Comparison of ENCODE assay signal across 17 cellular contexts in the genomic region with DNA sequence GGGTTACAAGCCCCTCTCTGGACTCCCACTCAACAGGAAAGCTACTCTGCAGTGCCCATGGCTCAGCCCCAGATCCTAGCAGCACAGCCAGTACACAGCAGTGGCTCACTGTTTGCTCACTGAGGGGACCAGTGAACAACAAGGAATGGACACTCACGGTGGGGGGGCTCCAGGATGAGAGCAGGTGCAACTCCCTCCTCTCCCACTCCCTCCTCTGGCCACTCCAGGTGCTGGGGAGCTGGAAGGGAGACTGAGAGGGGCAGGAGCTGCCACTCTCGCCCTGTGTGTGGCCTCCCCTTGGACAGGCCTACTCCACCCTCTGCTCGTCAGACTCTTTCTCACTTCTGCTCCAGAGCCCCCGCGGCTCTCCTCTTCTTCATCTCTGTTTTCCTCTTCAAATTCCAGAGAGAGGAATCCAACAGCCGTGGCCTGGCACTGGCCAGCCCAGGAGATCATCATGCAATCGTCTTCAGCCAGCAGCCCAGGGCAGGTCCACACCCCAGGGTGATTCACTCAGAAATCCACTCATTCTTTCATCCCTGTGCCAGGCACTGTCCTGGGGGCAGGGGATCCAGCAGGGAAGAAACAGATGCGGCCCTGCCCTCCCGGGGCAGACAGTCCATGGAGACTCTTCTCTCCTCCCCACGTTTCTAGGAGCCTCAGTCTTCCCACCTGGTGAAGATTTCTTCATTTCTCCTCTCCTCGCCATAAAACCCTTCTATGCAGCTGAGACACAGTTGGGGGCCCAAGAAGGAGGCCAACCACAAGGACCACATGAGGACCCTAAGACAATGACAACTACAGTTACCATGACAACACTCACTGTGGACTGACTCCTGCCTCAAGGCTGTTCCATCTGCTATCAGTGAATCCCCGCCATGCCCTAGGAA. TPM values are rescaled to one million over a fixed set of nuclear protein-coding genes. Genes with fewer than 3 reads are reported as not detected.
DNase-seq lines count a peak whose midpoint lies in the region; ATAC-seq, FAIRE-seq and TF ChIP-seq lines count a peak whose summit lies in the region.
"Had no signal": no experiment of that assay in that cellular context is flagged by ENCODE, and none has a peak within 500 bp of the region (broad histone marks: within the 10 kb centered on the region; RNA-seq: fewer than 3 reads in every experiment).

No MANE protein-coding gene starts in this region.

- H3K27me3 ChIP-seq in bronchial epithelial cell (ENCODE audit: control insufficient read depth, insufficient read depth, low read length) (no peaks in the 10 kb centered on the region), Karpas-422 (ENCODE audit: low read length) (no peaks in the 10 kb centered on the region)
- H3K27me3 ChIP-seq: pancreas had no signal

- no peak overlapping the region for H2AFZ ChIP-seq in Karpas-422 (ENCODE audit: low read length)

- H3K4me3 ChIP-seq in bronchial epithelial cell (ENCODE audit: low read depth, low read length) (no peak overlapping the region), Karpas-422 (ENCODE audit: low read length) (no peak overlapping the region)
- H3K4me3 ChIP-seq: pancreas had no signal

- no peaks in the 10 kb centered on the region for H3K9me3 Mint-ChIP-seq in neural crest cell
- H3K9me3 Mint-ChIP-seq: activated T-helper 1 cell treated with anti-CD3 and anti-CD28 coated beads, Interleukin-12 subunit alpha, Interleukin-12 subunit beta, Interleukin-2, Interleukin-4 antibody, amounts not matched to agents 30 ng/mL and 10 ng/mL and 1 ng/mL, durations not matched to agents 14 hours and 24 hours and 36 hours had no signal

- peaks cover 4% of the 10 kb centered on the region for H3K4me1 ChIP-seq in Karpas-422 (ENCODE audit: low read length)
- H3K4me1 ChIP-seq: Caco-2, pancreas had no signal

- no peak for ATAC-seq in HG02970 (IDR thresholded peaks at IDR 0.05; ENCODE audit: low FRiP score, unreplicated experiment)
- ATAC-seq: pancreas had no signal

- no peaks in the 10 kb centered on the region for H3K27me3 Mint-ChIP-seq in neural crest cell (ENCODE audit: low read depth)

- H3K79me2 ChIP-seq in Karpas-422 (ENCODE audit: low read length) = no peaks in the 10 kb centered on the region

- no peak for TF ChIP-seq CTCF in bronchial epithelial cell (IDR thresholded peaks at IDR 0.05; ENCODE audit: insufficient read depth, low read length, severe bottlenecking)
- TF ChIP-seq CTCF in neural crest cell (conservative IDR thresholded peaks at IDR 0.05) = no peak

- H3K9ac ChIP-seq in Karpas-422 (ENCODE audit: low read length) = no peak overlapping the region

- H3K4me1 Mint-ChIP-seq in neural crest cell = peaks cover 56% of the 10 kb centered on the region

- no peaks in the 10 kb centered on the region for H3K36me3 Mint-ChIP-seq in neural crest cell (ENCODE audit: low read depth)

- DNase-seq in EL (peak; percentile 84), LoVo (ENCODE audit: low spot score) (peak; percentile 29), bronchial epithelial cell (ENCODE audit: low read depth) (peak; percentile 38), neural crest cell (ENCODE audit: low read depth, low spot score) (no peak), amniotic stem cell (lab: John Stamatoyannopoulos, UW) (no peak), Karpas-422 (no peak), activated T-cell treated with anti-CD3 and anti-CD28 coated beads for 4 hours (no peak)
- DNase-seq: Caco-2; KBM-7; pancreas; Right ventricle myocardium superior; stimulated activated naive CD4-positive, alpha-beta T cell treated with Interleukin-2 at 50 U/mL for 16 hours had no signal

- H3K36me3 ChIP-seq in bronchial epithelial cell (ENCODE audit: control insufficient read depth, insufficient read depth, low read length) (no peaks in the 10 kb centered on the region), Karpas-422 (ENCODE audit: insufficient read depth, low read length) (no peaks in the 10 kb centered on the region)
- H3K36me3 ChIP-seq: pancreas had no signal

- H3K9me3 ChIP-seq in Karpas-422 (ENCODE audit: low read length) = no peaks in the 10 kb centered on the region
- H3K9me3 ChIP-seq: Caco-2, pancreas had no signal

- FAIRE-seq in bronchial epithelial cell (lab: Jason Lieb, UNC) = peak; percentile 70
- FAIRE-seq: GM12891, GM19239, pancreas had no signal

- H3K27ac Mint-ChIP-seq in neural crest cell (ENCODE audit: unreplicated experiment) = peak overlapping the region; percentile 89
- H3K27ac Mint-ChIP-seq: activated T-helper 1 cell treated with anti-CD3 and anti-CD28 coated beads, Interleukin-12 subunit alpha, Interleukin-12 subunit beta, Interleukin-2, Interleukin-4 antibody, amounts not matched to agents 30 ng/mL and 10 ng/mL and 1 ng/mL, durations not matched to agents 14 hours and 24 hours and 36 hours had no signal

- no peak overlapping the region for H3K4me2 ChIP-seq in Karpas-422 (ENCODE audit: low read depth, low read length, poor library complexity, severe bottlenecking)

- no peak overlapping the region for H3K27ac ChIP-seq in Karpas-422 (ENCODE audit: low read length)
- H3K27ac ChIP-seq: pancreas, VCaP had no signal

- no peak overlapping the region for H3K4me3 Mint-ChIP-seq in neural crest cell
- H3K4me3 Mint-ChIP-seq: activated T-helper 1 cell treated with anti-CD3 and anti-CD28 coated beads, Interleukin-12 subunit alpha, Interleukin-12 subunit beta, Interleukin-2, Interleukin-4 antibody, amounts not matched to agents 30 ng/mL and 10 ng/mL and 1 ng/mL, durations not matched to agents 14 hours and 24 hours and 36 hours had no signal

- no peaks in the 10 kb centered on the region for H3K9me2 ChIP-seq in Karpas-422 (replicated peaks; ENCODE audit: insufficient read depth, low read length)

- H4K20me1 ChIP-seq in Karpas-422 (ENCODE audit: insufficient read depth, low read depth, low read length) = no peaks in the 10 kb centered on the region

RNA-seq across cellular contexts. Expression of a gene that starts 30.7 kb away (rescaled TPM):
- total RNA-seq in bronchial epithelial cell (30.3 and 31.4 TPM in 2 replicates), neural crest cell (72.1 and 73.1 TPM in 2 replicates)
- total RNA-seq in Karpas-422 (2014; rRNA removed; shearing (Covaris generic); ENCODE audit: low replicate concordance) = 50.6 and 60.5 TPM in 2 replicates

Comparison
In these comparisons a context has a peak if more than half of its experiments do, and no peak if none do; other contexts are left out.
1. DNase-seq: peak in EL (single experiment), LoVo (single experiment) and bronchial epithelial cell (single experiment); none in neural crest cell (single experiment), amniotic stem cell (single experiment), Karpas-422 (single experiment) and activated T-cell treated with anti-CD3 and anti-CD28 coated beads for 4 hours (single experiment).